ENCODE assay signal across 8 cellular contexts in the genomic region with DNA sequence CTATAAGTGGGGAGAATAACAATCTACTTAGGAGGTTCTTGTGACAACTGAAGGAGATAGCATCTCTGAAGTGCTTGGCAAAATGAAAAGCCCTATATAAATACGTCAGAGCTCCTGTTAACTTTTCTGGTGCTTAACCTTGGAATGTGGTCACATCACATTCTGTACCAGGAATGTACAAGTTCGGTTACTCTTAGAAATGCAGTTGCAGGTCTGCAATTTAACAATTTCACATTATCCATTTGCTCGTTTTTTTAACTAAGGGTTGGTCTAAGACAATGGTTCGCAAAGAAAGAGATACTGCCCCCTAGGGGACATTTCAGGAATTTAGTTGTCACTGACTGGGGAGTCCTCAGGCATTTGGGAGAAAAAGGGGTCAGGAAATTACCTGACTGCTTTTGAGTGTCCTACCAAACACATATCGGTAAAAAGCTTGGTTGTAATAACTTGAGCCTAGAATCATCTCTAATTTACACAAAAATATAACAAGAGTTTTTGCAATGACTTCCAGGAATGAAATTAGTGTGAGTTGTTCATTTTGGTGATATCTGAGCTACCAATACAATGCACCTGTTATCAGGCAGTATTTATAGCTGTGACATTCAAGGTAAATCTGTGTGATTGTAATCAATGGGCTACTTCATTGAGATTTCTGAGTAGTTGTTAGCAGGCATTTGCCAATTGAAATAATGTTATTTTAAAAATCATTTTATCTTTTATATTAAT. TPM values are rescaled to one million over a fixed set of nuclear protein-coding genes. Genes with fewer than 3 reads are reported as not detected.
DNase-seq lines count a peak whose midpoint lies in the region; ATAC-seq and TF ChIP-seq lines count a peak whose summit lies in the region.

No MANE protein-coding gene starts in this region.

- no peak overlapping the region for H3K14ac ChIP-seq in IMR-90 (replicated peaks; ENCODE audit: low read depth, low read length)

- no peak overlapping the region for H2AFZ ChIP-seq in IMR-90 (replicated peaks; ENCODE audit: low read length, poor library complexity)
- no peak overlapping the region for H2AFZ ChIP-seq in hepatocyte

- no peak overlapping the region for H3K9ac ChIP-seq in IMR-90 (ENCODE audit: low read depth, low read length)

- no peaks in the 10 kb centered on the region for H3K9me3 Mint-ChIP-seq in Caco-2 (ENCODE audit: unreplicated experiment)

- H3K36me3 ChIP-seq in Caco-2 (ENCODE audit: control insufficient read depth, insufficient read depth, low read length) (no peaks in the 10 kb centered on the region), IMR-90 (ENCODE audit: control insufficient read depth, insufficient read depth, low read length) (no peaks in the 10 kb centered on the region), ascending aorta (no peaks in the 10 kb centered on the region), hepatocyte (replicated peaks; ENCODE audit: insufficient read depth, low read depth) (no peaks in the 10 kb centered on the region)

- CTCF ChIA-PET in Caco-2 (lab: Charles Lee), result interaction anchor here (0.5 to 1.6 kb wide), 9 partner anchors 11 to 343 kb away, joined by 3 to 23 read pairs (median 3); partner anchors contain the start of gene PFDN1
- CTCF ChIA-PET in IMR-90 (lab: Yijun Ruan, JAX), result interaction anchor here (0.6 to 11.0 kb wide), 11 partner anchors 11 to 328 kb away, joined by 3 to 233 read pairs (median 5); no protein-coding TSS in a partner anchor

- no peak overlapping the region for H3K56ac ChIP-seq in IMR-90 (ENCODE audit: extremely low read depth, insufficient read depth, low read length)

- peak; percentile 78 to 87 for TF ChIP-seq CTCF in Caco-2 (IDR thresholded peaks at IDR 0.05; ENCODE audit: insufficient read depth in 1 of 2, low read depth in 1 of 2, low read length in 1 of 2, severe bottlenecking in 1 of 2, unreplicated experiment in 1 of 2)
- peak; percentile 85 for TF ChIP-seq CTCF in IMR-90 (conservative IDR thresholded peaks at IDR 0.05; ENCODE audit: low read depth, low read length)
- TF ChIP-seq CTCF in ascending aorta (IDR thresholded peaks at IDR 0.05), result peak; percentile 86 to 90 (median 86)
- peak; percentile 81 for TF ChIP-seq CTCF in hepatocyte (IDR thresholded peaks at IDR 0.05; ENCODE audit: poor library complexity)

- H4K5ac ChIP-seq in IMR-90 (ENCODE audit: low read depth, low read length), result no peak overlapping the region

- no peak overlapping the region for H3K23ac ChIP-seq in IMR-90 (ENCODE audit: low read depth, low read length)

- H3K4me3 ChIP-seq in Caco-2 (ENCODE audit: low read depth, low read length), result no peak overlapping the region
- no peak overlapping the region for H3K4me3 ChIP-seq in IMR-90 (ENCODE audit: insufficient read depth, low read depth, low read length)
- no peak overlapping the region for H3K4me3 ChIP-seq in ascending aorta
- no peak overlapping the region for H3K4me3 ChIP-seq in hepatocyte

- H3K79me1 ChIP-seq in IMR-90 (ENCODE audit: low read depth in 1 of 2, low read length in 2 of 2), result no peaks in the 10 kb centered on the region; a peak in 1 of 4 replicates

- H4K8ac ChIP-seq in IMR-90 (ENCODE audit: low read depth in 2 of 2, low read length in 2 of 2), result no peak overlapping the region

- peak; percentile 62 to 86 for DNase-seq in Caco-2
- DNase-seq in IMR-90, result peak; percentile 70
- DNase-seq in RPMI8226, result peak; percentile 83
- no peak for DNase-seq in ascending aorta (ENCODE audit: low spot score in 2 of 2)
- peak; percentile 88 for DNase-seq in hepatocyte (ENCODE audit: low spot score)
- DNase-seq in stimulated activated CD4-positive, alpha-beta T cell treated with anti-CD3 and anti-CD28 coated beads, Interleukin-2, amount 100 ng/mL, for 4 hours (ENCODE audit: low read depth), result peak; percentile 54

- no peaks in the 10 kb centered on the region for H3K36me3 Mint-ChIP-seq in Caco-2 (ENCODE audit: insufficient read depth, unreplicated experiment)

- no peak overlapping the region for H3K4ac ChIP-seq in IMR-90 (ENCODE audit: low read depth, low read length)

- no peaks in the 10 kb centered on the region for H3K9me2 ChIP-seq in hepatocyte (replicated peaks; ENCODE audit: insufficient read depth)

- H2AK5ac ChIP-seq in IMR-90 (ENCODE audit: low read depth, low read length), result no peak overlapping the region

- H4K20me1 ChIP-seq in IMR-90 (ENCODE audit: insufficient read depth, low read length), result no peaks in the 10 kb centered on the region
- H4K20me1 ChIP-seq in hepatocyte (ENCODE audit: insufficient read depth, poor library complexity, severe bottlenecking), result no peaks in the 10 kb centered on the region

- intact Hi-C loops in Caco-2 (cut with micrococcal nuclease; ENCODE audit: unreplicated experiment), result loop anchor here (1.0 to 10.0 kb wide), 3 partner anchors 107 to 277 kb away; partner anchors contain the start of gene CYSTM1
- intact Hi-C loops in IMR-90 (cut with micrococcal nuclease), result loop anchor here (1.0 to 10.0 kb wide), 3 partner anchors 107 to 277 kb away; no protein-coding TSS in a partner anchor
- intact Hi-C loops in ascending aorta (cut with DNase I), result loop anchor here (1.0 kb wide), 1 partner anchor 107 kb away; no protein-coding TSS in a partner anchor

- H3K18ac ChIP-seq in IMR-90 (ENCODE audit: low read depth, low read length), result no peak overlapping the region

- ATAC-seq in GM18907 (IDR thresholded peaks at IDR 0.05; ENCODE audit: unreplicated experiment), result peak; percentile 52
- peak; percentile 83 for ATAC-seq in IMR-90 (ENCODE audit: low read depth)
- no peak for ATAC-seq in GM19328 (IDR thresholded peaks at IDR 0.05; ENCODE audit: unreplicated experiment)

- no peak overlapping the region for H2BK15ac ChIP-seq in IMR-90 (ENCODE audit: low read depth, low read length)

- TF ChIP-seq RAD21 in IMR-90 (IDR thresholded peaks at IDR 0.05; ENCODE audit: low read length), result peak; percentile 84

- no peak overlapping the region for H2BK20ac ChIP-seq in IMR-90 (ENCODE audit: low read depth, low read length)

- H2BK120ac ChIP-seq in IMR-90 (ENCODE audit: low read depth, low read length), result no peak overlapping the region

- H3K27me3 ChIP-seq in Caco-2 (replicated peaks; ENCODE audit: control insufficient read depth, insufficient read depth, low read length), result no peaks in the 10 kb centered on the region
- no peaks in the 10 kb centered on the region for H3K27me3 ChIP-seq in IMR-90 (ENCODE audit: control insufficient read depth, insufficient read depth, low read length)
- H3K27me3 ChIP-seq in ascending aorta, result no peaks in the 10 kb centered on the region
- H3K27me3 ChIP-seq in hepatocyte, result no peaks in the 10 kb centered on the region

- H3K4me2 ChIP-seq in IMR-90 (ENCODE audit: low read depth, low read length) (no peak overlapping the region), hepatocyte (no peak overlapping the region)

- H3K4me1 Mint-ChIP-seq in Caco-2 (ENCODE audit: low read depth, unreplicated experiment), result peaks cover 30% of the 10 kb centered on the region

- in situ Hi-C loops in IMR-90 (cut with MboI; ENCODE audit: low sequenced_read_pairs), result loop anchor here (5.0 to 25.0 kb wide), 2 partner anchors 109 to 564 kb away; partner anchors contain the start of gene PSD2

- H3K79me2 ChIP-seq in hepatocyte, result no peaks in the 10 kb centered on the region

- H3K27me3 Mint-ChIP-seq in Caco-2 (ENCODE audit: insufficient read depth, unreplicated experiment), result no peaks in the 10 kb centered on the region

- H4K91ac ChIP-seq in IMR-90 (ENCODE audit: insufficient read depth, low read depth, low read length), result no peak overlapping the region

- H3K9me1 ChIP-seq in IMR-90 (ENCODE audit: insufficient read depth, low read length), result no peaks in the 10 kb centered on the region

- no TSS peak for BruUV-seq in Caco-2 (replicated peaks; lab: Mats Ljungman, UMichigan)
- BruUV-seq in IMR-90 (replicated peaks; lab: Mats Ljungman, UMichigan), result no TSS peak

- no peak overlapping the region for H2BK5ac ChIP-seq in IMR-90 (ENCODE audit: low read depth, low read length, poor library complexity, severe bottlenecking)

- no peak overlapping the region for H3K4me3 Mint-ChIP-seq in Caco-2 (ENCODE audit: unreplicated experiment)

- WGBS in IMR-90 (ENCODE audit: extremely low coverage in 2 of 2, insufficient read length in 1 of 2), 2 experiments, result 7% methylated on average over 2 of the region's 5 CpGs; no CpG with 5 or more reads in 1 of the 2 experiments
- 6% methylated on average over 5 of the region's 5 CpGs for WGBS in hepatocyte (ENCODE audit: low lambda C conversion rate, missing lambda C conversion rate)

- no peak overlapping the region for H3K27ac Mint-ChIP-seq in Caco-2 (ENCODE audit: unreplicated experiment)

- H3K9me3 ChIP-seq in Caco-2 (no peaks in the 10 kb centered on the region), IMR-90 (ENCODE audit: control insufficient read depth, insufficient read depth, low read length) (no peaks in the 10 kb centered on the region), ascending aorta (no peaks in the 10 kb centered on the region), hepatocyte (ENCODE audit: low read depth) (no peaks in the 10 kb centered on the region)

- POLR2A ChIA-PET in Caco-2 (lab: Charles Lee), result no interaction called here
- POLR2A ChIA-PET in IMR-90 (lab: Charles Lee; ENCODE audit: unreplicated experiment), result no interaction called here

- H2AK9ac ChIP-seq in IMR-90 (replicated peaks; ENCODE audit: low read depth, low read length, poor library complexity), result no peak overlapping the region

- dilution Hi-C loops in IMR-90 (cut with HindIII; ENCODE audit: low sequenced_read_pairs, unreplicated experiment), result no loop called here

- H3K27ac ChIP-seq in IMR-90 (ENCODE audit: insufficient read depth, low read length), result no peak overlapping the region
- no peak overlapping the region for H3K27ac ChIP-seq in ascending aorta
- H3K27ac ChIP-seq in hepatocyte, result no peak overlapping the region

- H3K4me1 ChIP-seq in Caco-2 (peaks cover 36% of the 10 kb centered on the region), IMR-90 (ENCODE audit: control insufficient read depth, insufficient read depth, low read length) (no peaks in the 10 kb centered on the region), ascending aorta (peaks cover 0 to 4% of the 10 kb centered on the region in 2 donors), hepatocyte (ENCODE audit: insufficient read depth) (no peaks in the 10 kb centered on the region)

- no peak for TF ChIP-seq POLR2A in IMR-90 (IDR thresholded peaks at IDR 0.05; ENCODE audit: low read depth, low read length)

RNA-seq across cellular contexts. Expression of gene HBEGF, which starts 5.4 kb away (rescaled TPM):
- total RNA-seq in Caco-2 (2022), result 5.2 and 5.8 TPM in 2 replicates
- 18.8 and 26.9 TPM in 2 replicates for total RNA-seq in IMR-90 (2012; rRNA removed)
- polyA plus RNA-seq in IMR-90 (2012; rRNA removed), result 36.1 and 48.7 TPM in 2 replicates
- polyA plus RNA-seq in IMR-90 (2012; cell fraction: cytosol; rRNA removed), result 31.0 and 54.1 TPM in 2 replicates
- polyA plus RNA-seq in IMR-90 (2012; cell fraction: nucleus; rRNA removed; ENCODE audit: low replicate concordance), result 41.9 and 95.5 TPM in 2 replicates
- 3.0 TPM for total RNA-seq in ascending aorta
- 7.2 and 8.3 TPM in 2 replicates for total RNA-seq in hepatocyte
- polyA plus RNA-seq in hepatocyte, result 6.7 and 7.9 TPM in 2 replicates

RNA-seq across cellular contexts. Expression of gene SLC4A9, which starts 8.2 kb away (rescaled TPM):
- total RNA-seq in Caco-2 (2022) (0.11 and 0.35 TPM in 2 replicates), IMR-90 (2012; rRNA removed) (not detected in 2 replicates), ascending aorta (not detected), hepatocyte (0.07 TPM in 1 of 2 replicates, not detected in the other)
- polyA plus RNA-seq in IMR-90 (2012; rRNA removed) (not detected in 2 replicates), hepatocyte (0.53 and 1.1 TPM in 2 replicates)
- polyA plus RNA-seq in IMR-90 (2012; cell fraction: cytosol; rRNA removed), result not detected in 2 replicates
- 0.05 and 0.19 TPM in 2 replicates for polyA plus RNA-seq in IMR-90 (2012; cell fraction: nucleus; rRNA removed; ENCODE audit: low replicate concordance)

RNA-seq across cellular contexts. Expression of gene PFDN1, which starts 48.9 kb away (rescaled TPM):
- total RNA-seq in Caco-2 (2022) (81.1 and 82.3 TPM in 2 replicates), IMR-90 (2012; rRNA removed) (92.8 and 98.8 TPM in 2 replicates), ascending aorta (135 TPM), hepatocyte (84.1 and 86.1 TPM in 2 replicates)
- polyA plus RNA-seq in IMR-90 (2012; rRNA removed) (134 and 140 TPM in 2 replicates), hepatocyte (97.6 and 98.0 TPM in 2 replicates)
- 85.4 and 108 TPM in 2 replicates for polyA plus RNA-seq in IMR-90 (2012; cell fraction: cytosol; rRNA removed)
- 39.7 and 45.7 TPM in 2 replicates for polyA plus RNA-seq in IMR-90 (2012; cell fraction: nucleus; rRNA removed; ENCODE audit: low replicate concordance)

RNA-seq across cellular contexts. Expression of gene ANKHD1, which starts 49.9 kb away (rescaled TPM):
- total RNA-seq in Caco-2 (2022) (130 and 134 TPM in 2 replicates), IMR-90 (2012; rRNA removed) (36.7 and 46.4 TPM in 2 replicates), ascending aorta (73.4 TPM), hepatocyte (70.7 and 78.9 TPM in 2 replicates)
- polyA plus RNA-seq in IMR-90 (2012; rRNA removed) (29.1 and 32.1 TPM in 2 replicates), hepatocyte (53.6 and 84.4 TPM in 2 replicates)
- 10.5 and 11.1 TPM in 2 replicates for polyA plus RNA-seq in IMR-90 (2012; cell fraction: cytosol; rRNA removed)
- 33.6 and 94.7 TPM in 2 replicates for polyA plus RNA-seq in IMR-90 (2012; cell fraction: nucleus; rRNA removed; ENCODE audit: low replicate concordance)

Comparison
In these comparisons a context has a peak if more than half of its experiments do, and no peak if none do; other contexts are left out.
1. DNase-seq: peak in Caco-2 (2 of 2), IMR-90 (single experiment), RPMI8226 (single experiment), hepatocyte (single experiment) and stimulated activated CD4-positive, alpha-beta T cell treated with anti-CD3 and anti-CD28 coated beads, Interleukin-2, amount 100 ng/mL, for 4 hours (single experiment); none in ascending aorta (0 of 2).
2. Peak in every context shown above with its lines, with median percentiles within 50 percentile points of each other: CTCF ChIP-seq.